9 cellular contexts compared by ENCODE assay signal in genomic region chr10:70715853-70716795, GRCh38. TPM values are rescaled to one million over a fixed set of nuclear protein-coding genes. Genes with fewer than 3 reads are reported as not detected.
DNase-seq lines count a peak whose midpoint lies in the region; ATAC-seq and TF ChIP-seq lines count a peak whose summit lies in the region.
"Had no signal": no experiment of that assay in that cellular context is flagged by ENCODE, and none has a peak within 500 bp of the region (broad histone marks: within the 10 kb centered on the region; RNA-seq: fewer than 3 reads in every experiment).

No MANE protein-coding gene starts in this region.

- no peak overlapping the region for H3K4me3 Mint-ChIP-seq in activated CD8-positive, alpha-beta memory T cell treated with anti-CD3 and anti-CD28 coated beads, Interleukin-2, amount 10 ng/mL, durations not matched to agents 7 days and 5 days
- H3K4me3 Mint-ChIP-seq: type B pancreatic cell had no signal

- ATAC-seq in activated CD8-positive, alpha-beta memory T cell treated with anti-CD3 and anti-CD28 coated beads, Interleukin-2, amount 10 ng/mL, durations not matched to agents 7 days and 5 days: peak; percentile 49

- H3K36me3 ChIP-seq in skeletal muscle satellite cell (ENCODE audit: insufficient read depth, low read length) (peaks cover 2% of the 10 kb centered on the region), tibial nerve (no peaks in the 10 kb centered on the region), uterus (no peaks in the 10 kb centered on the region)

- TF ChIP-seq CTCF in tibial nerve (IDR thresholded peaks at IDR 0.05): no peak
- TF ChIP-seq CTCF in uterus (IDR thresholded peaks at IDR 0.05): no peak

- no peak for DNase-seq in activated CD8-positive, alpha-beta memory T cell treated with anti-CD3 and anti-CD28 coated beads, Interleukin-2, amount 10 ng/mL, durations not matched to agents 7 days and 5 days
- DNase-seq in activated CD8-positive, alpha-beta memory T cell treated with anti-CD3 and anti-CD28 coated beads, Interleukin-2, amount 50 U/mL, for 4 hours: no peak
- peak; percentile 94 for DNase-seq in NCI-H345 (lab: John Stamatoyannopoulos, UW)
- peak; percentile 51 for DNase-seq in astrocyte of the hippocampus (ENCODE audit: low read depth, low spot score)
- DNase-seq in tibial nerve (ENCODE audit: low spot score in 2 of 2): no peak
- DNase-seq in uterus: no peak
- DNase-seq in SK-N-DZ (ENCODE audit: low spot score): no peak

- H3K27ac Mint-ChIP-seq in activated CD8-positive, alpha-beta memory T cell treated with anti-CD3 and anti-CD28 coated beads, Interleukin-2, amount 10 ng/mL, durations not matched to agents 7 days and 5 days: no peak overlapping the region
- H3K27ac Mint-ChIP-seq: type B pancreatic cell had no signal

- no peak overlapping the region for H3K9ac ChIP-seq in skeletal muscle satellite cell (ENCODE audit: low read depth, low read length)

- H3K4me3 ChIP-seq in skeletal muscle satellite cell (ENCODE audit: low read length): no peak overlapping the region
- H3K4me3 ChIP-seq in tibial nerve: no peak overlapping the region
- no peak overlapping the region for H3K4me3 ChIP-seq in uterus

- peaks cover 8% of the 10 kb centered on the region for H3K4me1 Mint-ChIP-seq in activated CD8-positive, alpha-beta memory T cell treated with anti-CD3 and anti-CD28 coated beads, Interleukin-2, amount 10 ng/mL, durations not matched to agents 7 days and 5 days

- TF ChIP-seq POLR2A in tibial nerve (IDR thresholded peaks at IDR 0.05) (no peak), uterus (IDR thresholded peaks at IDR 0.05) (no peak)

- no peaks in the 10 kb centered on the region for H3K27me3 ChIP-seq in skeletal muscle satellite cell (ENCODE audit: control insufficient read depth, insufficient read depth, low read length)
- no peaks in the 10 kb centered on the region for H3K27me3 ChIP-seq in tibial nerve
- no peaks in the 10 kb centered on the region for H3K27me3 ChIP-seq in uterus

- H3K27ac ChIP-seq in tibial nerve: peak overlapping the region in 1 of 4 donors; percentile 38
- no peak overlapping the region for H3K27ac ChIP-seq in uterus

- no peaks in the 10 kb centered on the region for H3K36me3 Mint-ChIP-seq in activated CD8-positive, alpha-beta memory T cell treated with anti-CD3 and anti-CD28 coated beads, Interleukin-2, amount 10 ng/mL, durations not matched to agents 7 days and 5 days
- H3K36me3 Mint-ChIP-seq: type B pancreatic cell had no signal

- intact Hi-C loops in uterus (cut with DNase I; ENCODE audit: low total_unique reads): no loop called here

- CTCF ChIA-PET in activated CD8-positive, alpha-beta memory T cell treated with anti-CD3 and anti-CD28 coated beads, Interleukin-2, amount 10 ng/mL, durations not matched to agents 7 days and 5 days (lab: Charles Lee): interaction anchor here (0.9 kb wide), 1 partner anchor 158 kb away, joined by 3 read pairs; no protein-coding TSS in a partner anchor

- H3K27me3 Mint-ChIP-seq in activated CD8-positive, alpha-beta memory T cell treated with anti-CD3 and anti-CD28 coated beads, Interleukin-2, amount 10 ng/mL, durations not matched to agents 7 days and 5 days: no peaks in the 10 kb centered on the region

- no peaks in the 10 kb centered on the region for H3K9me3 Mint-ChIP-seq in activated CD8-positive, alpha-beta memory T cell treated with anti-CD3 and anti-CD28 coated beads, Interleukin-2, amount 10 ng/mL, durations not matched to agents 7 days and 5 days (ENCODE audit: low read depth)
- H3K9me3 Mint-ChIP-seq: type B pancreatic cell had no signal

- no peak for TF ChIP-seq EP300 in tibial nerve (IDR thresholded peaks at IDR 0.05)

- H3K4me2 ChIP-seq in skeletal muscle satellite cell (ENCODE audit: low read length): peak overlapping the region; percentile 21

- 49 to 59% methylated on average over 16 of the region's 16 CpGs for WGBS in tibial nerve, 2 donors

- no peaks in the 10 kb centered on the region for H3K9me3 ChIP-seq in skeletal muscle satellite cell (replicated peaks; ENCODE audit: low read length)
- H3K9me3 ChIP-seq in tibial nerve: no peaks in the 10 kb centered on the region
- H3K9me3 ChIP-seq in uterus: no peaks in the 10 kb centered on the region

- H3K4me1 ChIP-seq in skeletal muscle satellite cell (ENCODE audit: control insufficient read depth, insufficient read depth, low read length) (peaks cover 9% of the 10 kb centered on the region), tibial nerve (peaks cover 0 to 21% (median 4%) of the 10 kb centered on the region in 4 donors), uterus (no peaks in the 10 kb centered on the region)

RNA-seq across cellular contexts. Expression of gene ADAMTS14, which starts 43.8 kb away (rescaled TPM):
- total RNA-seq in activated CD8-positive, alpha-beta memory T cell treated with anti-CD3 and anti-CD28 coated beads, Interleukin-2, amount 10 ng/mL, durations not matched to agents 7 days and 5 days: under 1 TPM; 0.15 to 0.19 TPM
- total RNA-seq in skeletal muscle satellite cell (2012; rRNA removed): 0.25 and 1.1 TPM in 2 replicates
- total RNA-seq in tibial nerve: 10 to 100 TPM in 1 of 4 donors, 1 to 10 TPM in 3; 4.2 to 12.1 (median 7.4) TPM
- 1 to 10 TPM in 1 of 4 donors, under 1 TPM in 1, not detected in 2; 0.18 to 3.7 TPM for total RNA-seq in uterus
- 0.19 TPM in 1 of 2 replicates, not detected in the other for polyA plus RNA-seq in SK-N-DZ (2014; cell fraction: cytosol; rRNA removed)
- polyA plus RNA-seq in SK-N-DZ (2014; cell fraction: nucleus; rRNA removed): 0.38 and 0.44 TPM in 2 replicates

Comparison
In these comparisons a context has a peak if more than half of its experiments do, and no peak if none do; other contexts are left out.
1. DNase-seq: peak in NCI-H345 (single experiment) and astrocyte of the hippocampus (single experiment); none in activated CD8-positive, alpha-beta memory T cell treated with anti-CD3 and anti-CD28 coated beads, Interleukin-2, amount 10 ng/mL, durations not matched to agents 7 days and 5 days (single experiment), activated CD8-positive, alpha-beta memory T cell treated with anti-CD3 and anti-CD28 coated beads, Interleukin-2, amount 50 U/mL, for 4 hours (single experiment), tibial nerve (0 of 2), uterus (0 of 2) and SK-N-DZ (single experiment).